ENCODE assay signal across 8 cellular contexts in the genomic region with DNA sequence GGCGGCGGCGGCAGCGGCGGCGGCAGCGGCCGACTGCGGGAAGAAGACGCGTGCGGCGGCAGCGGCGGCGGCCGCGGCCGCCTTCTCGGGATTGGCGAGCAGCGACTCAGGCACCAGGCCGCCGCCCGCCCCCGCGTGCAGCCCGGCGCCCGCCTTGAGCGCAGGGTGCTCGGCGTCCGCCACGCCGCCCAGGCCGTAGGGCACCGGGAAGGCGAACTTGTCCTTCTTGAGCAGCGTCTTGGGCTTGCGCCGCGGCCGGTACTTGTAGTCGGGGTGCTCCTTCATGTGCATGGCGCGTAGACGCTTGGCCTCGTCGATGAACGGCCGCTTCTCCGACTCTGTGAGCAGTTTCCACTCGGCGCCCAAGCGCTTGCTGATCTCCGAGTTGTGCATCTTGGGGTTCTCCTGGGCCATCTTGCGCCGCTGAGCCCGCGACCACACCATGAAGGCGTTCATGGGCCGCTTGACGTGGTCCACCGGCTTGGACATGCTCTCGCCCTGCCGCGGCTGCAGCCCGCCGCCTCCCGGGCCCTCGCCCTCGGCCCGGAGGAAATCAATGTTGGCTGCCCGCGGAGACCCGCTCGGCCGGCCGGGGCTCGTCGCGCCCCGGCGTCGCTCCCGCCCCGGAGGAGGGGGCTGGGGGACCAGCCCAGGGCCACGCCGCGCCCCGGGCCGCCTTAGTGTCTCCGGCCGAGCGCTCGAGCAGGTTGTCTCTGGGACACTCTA.
DNase-seq lines count a peak whose midpoint lies in the region; ATAC-seq and TF ChIP-seq lines count a peak whose summit lies in the region.

No MANE protein-coding gene starts in this region.

- peak; percentile 53 for DNase-seq in DMS79 treated with DMSO at 0.1 percent for 48 hours (lab: John Stamatoyannopoulos, UW)
- peak; percentile 80 for DNase-seq in NCI-H69 (lab: John Stamatoyannopoulos, UW)
- DNase-seq in erythroblast (lab: John Stamatoyannopoulos, UW), result peak; percentile 75 to 81
- DNase-seq in retina, result peak; percentile 81
- no peak for DNase-seq in NCI-H187 treated with DMSO at 0.1 percent for 48 hours (lab: John Stamatoyannopoulos, UW)
- no peak for DNase-seq in activated gamma-delta T cell (lab: John Stamatoyannopoulos, UW)

- ATAC-seq in GM21360 (IDR thresholded peaks at IDR 0.05; ENCODE audit: unreplicated experiment) (peak; percentile 34), GM18520 (IDR thresholded peaks at IDR 0.05; ENCODE audit: unreplicated experiment) (no peak)

- no peak for TF ChIP-seq POLR2A in erythroblast (IDR thresholded peaks at IDR 0.05; ENCODE audit: low read length)

Comparison
In these comparisons a context has a peak if more than half of its experiments do, and no peak if none do; other contexts are left out.
1. DNase-seq: peak in DMS79 treated with DMSO at 0.1 percent for 48 hours (single experiment), NCI-H69 (single experiment), erythroblast (2 of 2) and retina (single experiment); none in NCI-H187 treated with DMSO at 0.1 percent for 48 hours (single experiment) and activated gamma-delta T cell (single experiment).